ENCODE assay signal across 8 cellular contexts in genomic region chr5:141923443-141924313, GRCh38. TPM values are rescaled to one million over a fixed set of nuclear protein-coding genes. Genes with fewer than 3 reads are reported as not detected.
DNase-seq lines count a peak whose midpoint lies in the region; ATAC-seq and TF ChIP-seq lines count a peak whose summit lies in the region.

A gene with protein sequence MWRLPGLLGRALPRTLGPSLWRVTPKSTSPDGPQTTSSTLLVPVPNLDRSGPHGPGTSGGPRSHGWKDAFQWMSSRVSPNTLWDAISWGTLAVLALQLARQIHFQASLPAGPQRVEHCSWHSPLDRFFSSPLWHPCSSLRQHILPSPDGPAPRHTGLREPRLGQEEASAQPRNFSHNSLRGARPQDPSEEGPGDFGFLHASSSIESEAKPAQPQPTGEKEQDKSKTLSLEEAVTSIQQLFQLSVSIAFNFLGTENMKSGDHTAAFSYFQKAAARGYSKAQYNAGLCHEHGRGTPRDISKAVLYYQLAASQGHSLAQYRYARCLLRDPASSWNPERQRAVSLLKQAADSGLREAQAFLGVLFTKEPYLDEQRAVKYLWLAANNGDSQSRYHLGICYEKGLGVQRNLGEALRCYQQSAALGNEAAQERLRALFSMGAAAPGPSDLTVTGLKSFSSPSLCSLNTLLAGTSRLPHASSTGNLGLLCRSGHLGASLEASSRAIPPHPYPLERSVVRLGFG (plus strand): TSS chr5:141923871. CDS start chr5:141923942, 71 bp downstream.

- peak within 1 kb of the TSS; percentile 97 for H3K27ac Mint-ChIP-seq in chondrocyte (ENCODE audit: unreplicated experiment)

- H3K36me3 Mint-ChIP-seq in chondrocyte (ENCODE audit: low read depth): peaks cover 15% of the 10 kb centered on the region

- TF ChIP-seq CTCF in AG10803 (conservative IDR thresholded peaks at IDR 0.05; ENCODE audit: low read length) (no peak), chondrocyte (IDR thresholded peaks at IDR 0.05) (peak; percentile 29), kidney epithelial cell (IDR thresholded peaks at IDR 0.05; ENCODE audit: insufficient read depth, low read length, poor library complexity, severe bottlenecking) (no peak)

- ATAC-seq in GM19025 (IDR thresholded peaks at IDR 0.05; ENCODE audit: low read depth, unreplicated experiment) (peak; percentile 97), HG03342 (IDR thresholded peaks at IDR 0.05; ENCODE audit: unreplicated experiment) (peak; percentile 96)

- peaks cover 21% of the 10 kb centered on the region for H3K4me1 Mint-ChIP-seq in chondrocyte (ENCODE audit: low read depth)

- no peaks in the 10 kb centered on the region for H3K27me3 ChIP-seq in kidney epithelial cell (ENCODE audit: control insufficient read depth, insufficient read depth, low read length)

- H3K36me3 ChIP-seq in kidney epithelial cell (ENCODE audit: control insufficient read depth, insufficient read depth, low read length): peaks cover 4% of the 10 kb centered on the region

- H3K4me3 Mint-ChIP-seq in chondrocyte (ENCODE audit: unreplicated experiment): peak within 1 kb of the TSS; percentile 75

- H3K9me3 Mint-ChIP-seq in chondrocyte (ENCODE audit: low read depth): no peaks in the 10 kb centered on the region

- H3K27me3 Mint-ChIP-seq in chondrocyte (ENCODE audit: low read depth): no peaks in the 10 kb centered on the region

- DNase-seq in AG10803 (ENCODE audit: low read depth): peak; percentile 92
- DNase-seq in NCI-H460 (ENCODE audit: extremely low read depth, low read depth): peak; percentile 91
- peak; percentile 87 to 98 for DNase-seq in activated CD4-positive, alpha-beta T cell treated with anti-CD3 and anti-CD28 coated beads for 24 hours (ENCODE audit: low read depth in 2 of 2)
- DNase-seq in chondrocyte (ENCODE audit: low spot score): peak; percentile 98
- peak; percentile 67 for DNase-seq in kidney epithelial cell (ENCODE audit: low read depth)
- DNase-seq in stimulated activated CD4-positive, alpha-beta T cell treated with anti-CD3 and anti-CD28 coated beads, Interleukin-15, amount 100 ng/mL, for 48 hours (ENCODE audit: low read depth in 2 of 2): peak; percentile 91 to 95

- H3K4me3 ChIP-seq in AG10803 (ENCODE audit: low read length) (peak within 1 kb of the TSS; percentile 92), kidney epithelial cell (ENCODE audit: low read depth, low read length) (peak within 1 kb of the TSS; percentile 73)

RNA-seq across cellular contexts. Expression of the gene that starts here (rescaled TPM):
- 78.5 and 79.5 TPM in 2 replicates for total RNA-seq in NCI-H460 (2014; rRNA removed; shearing (Covaris generic))
- 185 and 195 TPM in 2 replicates for polyA plus RNA-seq in NCI-H460 (2014; cell fraction: nucleus; rRNA removed)
- total RNA-seq in chondrocyte (43.8 to 52.4 TPM (median 45.0 TPM) in 3 replicates), kidney epithelial cell (62.3 and 74.1 TPM in 2 replicates)

Comparison
In these comparisons a context has a peak if more than half of its experiments do, and no peak if none do; other contexts are left out.
1. Peak in every context shown above with its lines: DNase-seq, ATAC-seq and H3K4me3 ChIP-seq.